Comparison of ENCODE assay signal across 8 cellular contexts in genomic region chr4:48340276-48340904, GRCh38. TPM values are rescaled to one million over a fixed set of nuclear protein-coding genes. Genes with fewer than 3 reads are reported as not detected.
DNase-seq lines count a peak whose midpoint lies in the region; ATAC-seq and TF ChIP-seq lines count a peak whose summit lies in the region.

No MANE protein-coding gene starts in this region.

- H3K36me3 Mint-ChIP-seq in activated T-cell treated with anti-CD3 and anti-CD28 coated beads, Interleukin-2, amount 50 U/mL, for 4 hours (ENCODE audit: insufficient read depth): peaks cover 2% of the 10 kb centered on the region
- H3K36me3 Mint-ChIP-seq in activated CD4-positive, alpha-beta T cell treated with anti-CD3 and anti-CD28 coated beads, Interleukin-2, amount 10 ng/mL, durations not matched to agents 7 days and 5 days (ENCODE audit: low read depth): peaks cover 4% of the 10 kb centered on the region
- no peaks in the 10 kb centered on the region for H3K36me3 Mint-ChIP-seq in neural crest cell (ENCODE audit: low read depth)

- no peak for TF ChIP-seq CTCF in HL-60 (IDR thresholded peaks at IDR 0.05; ENCODE audit: insufficient read depth, low read length)
- TF ChIP-seq CTCF in fibroblast of mammary gland (conservative IDR thresholded peaks at IDR 0.05; ENCODE audit: control insufficient read depth, insufficient read depth, low read depth, low read length): no peak
- TF ChIP-seq CTCF in neural crest cell (conservative IDR thresholded peaks at IDR 0.05): no peak

- POLR2A ChIA-PET in activated CD4-positive, alpha-beta T cell treated with anti-CD3 and anti-CD28 coated beads, Interleukin-2, amount 10 ng/mL, durations not matched to agents 7 days and 5 days (lab: Charles Lee): no interaction called here

- peak; percentile 2 for ATAC-seq in activated T-cell treated with anti-CD3 and anti-CD28 coated beads, Interleukin-2, amount 50 U/mL, for 4 hours

- peak overlapping the region; percentile 94 for H3K27ac ChIP-seq in HL-60 (replicated peaks)

- peak overlapping the region; percentile 96 for H3K27ac Mint-ChIP-seq in activated CD4-positive, alpha-beta T cell treated with anti-CD3 and anti-CD28 coated beads, Interleukin-2, amount 10 ng/mL, durations not matched to agents 7 days and 5 days
- H3K27ac Mint-ChIP-seq in neural crest cell (ENCODE audit: unreplicated experiment): peak overlapping the region; percentile 99

- DNase-seq in activated T-cell treated with anti-CD3 and anti-CD28 coated beads, Interleukin-2, amount 50 U/mL, for 4 hours: peak; percentile 25
- no peak for DNase-seq in activated T-cell treated with anti-CD3 and anti-CD28 coated beads, Interleukin-2, amount 50 U/mL, for 48 hours
- DNase-seq in HL-60 (ENCODE audit: low read depth in 1 of 2, low spot score in 1 of 2): peak; percentile 32 to 53
- DNase-seq in activated CD4-positive, alpha-beta T cell treated with anti-CD3 and anti-CD28 coated beads, Interleukin-2, amount 10 ng/mL, durations not matched to agents 7 days and 5 days: peak; percentile 26
- DNase-seq in fibroblast of mammary gland (ENCODE audit: low read depth): peak; percentile 80
- DNase-seq in neural crest cell (ENCODE audit: low read depth, low spot score): no peak
- DNase-seq in GDM1 (lab: John Stamatoyannopoulos, UW): no peak
- no peak for DNase-seq in mesenteric fat pad (ENCODE audit: low spot score)

- CTCF ChIA-PET in activated CD4-positive, alpha-beta T cell treated with anti-CD3 and anti-CD28 coated beads, Interleukin-2, amount 10 ng/mL, durations not matched to agents 7 days and 5 days (lab: Charles Lee): interaction anchor here (1.4 kb wide), 1 partner anchor 212 kb away, joined by 4 read pairs; no protein-coding TSS in a partner anchor

- H3K27me3 ChIP-seq in HL-60 (ENCODE audit: insufficient read depth, poor library complexity, severe bottlenecking): no peaks in the 10 kb centered on the region

- H3K4me3 ChIP-seq in HL-60 (replicated peaks; ENCODE audit: insufficient read depth, low read length) (peak overlapping the region; percentile 33), fibroblast of mammary gland (ENCODE audit: control insufficient read depth, low read depth, low read length) (peak overlapping the region; percentile 69)

- peak overlapping the region; percentile 99 for H3K4me3 Mint-ChIP-seq in activated T-cell treated with anti-CD3 and anti-CD28 coated beads, Interleukin-2, amount 50 U/mL, for 4 hours
- H3K4me3 Mint-ChIP-seq in activated CD4-positive, alpha-beta T cell treated with anti-CD3 and anti-CD28 coated beads, Interleukin-2, amount 10 ng/mL, durations not matched to agents 7 days and 5 days: peak overlapping the region; percentile 98
- peak overlapping the region; percentile 96 for H3K4me3 Mint-ChIP-seq in neural crest cell

- H3K9me3 Mint-ChIP-seq in activated T-cell treated with anti-CD3 and anti-CD28 coated beads, Interleukin-2, amount 50 U/mL, for 4 hours: no peaks in the 10 kb centered on the region
- H3K9me3 Mint-ChIP-seq in activated CD4-positive, alpha-beta T cell treated with anti-CD3 and anti-CD28 coated beads, Interleukin-2, amount 10 ng/mL, durations not matched to agents 7 days and 5 days: no peaks in the 10 kb centered on the region
- H3K9me3 Mint-ChIP-seq in neural crest cell: no peaks in the 10 kb centered on the region

- H3K4me1 Mint-ChIP-seq in activated T-cell treated with anti-CD3 and anti-CD28 coated beads, Interleukin-2, amount 50 U/mL, for 4 hours (ENCODE audit: low read depth): peaks cover 51% of the 10 kb centered on the region
- peaks cover 48% of the 10 kb centered on the region for H3K4me1 Mint-ChIP-seq in activated CD4-positive, alpha-beta T cell treated with anti-CD3 and anti-CD28 coated beads, Interleukin-2, amount 10 ng/mL, durations not matched to agents 7 days and 5 days
- peaks cover 43% of the 10 kb centered on the region for H3K4me1 Mint-ChIP-seq in neural crest cell

- no peaks in the 10 kb centered on the region for H3K27me3 Mint-ChIP-seq in activated T-cell treated with anti-CD3 and anti-CD28 coated beads, Interleukin-2, amount 50 U/mL, for 4 hours (ENCODE audit: low read depth)
- no peaks in the 10 kb centered on the region for H3K27me3 Mint-ChIP-seq in activated CD4-positive, alpha-beta T cell treated with anti-CD3 and anti-CD28 coated beads, Interleukin-2, amount 10 ng/mL, durations not matched to agents 7 days and 5 days
- no peaks in the 10 kb centered on the region for H3K27me3 Mint-ChIP-seq in neural crest cell (ENCODE audit: low read depth)

RNA-seq across cellular contexts. Expression of gene SLAIN2, which starts 0.9 kb away (rescaled TPM):
- total RNA-seq in activated T-cell treated with anti-CD3 and anti-CD28 coated beads, Interleukin-2, amount 50 U/mL, for 4 hours: 10 to 100 TPM; 66.3 to 75.4 (median 72.0) TPM
- 10 to 100 TPM; 58.8 to 96.5 TPM for total RNA-seq in activated CD4-positive, alpha-beta T cell treated with anti-CD3 and anti-CD28 coated beads, Interleukin-2, amount 10 ng/mL, durations not matched to agents 7 days and 5 days
- 47.6 and 49.4 TPM in 2 replicates for total RNA-seq in neural crest cell
- total RNA-seq in mesenteric fat pad: 116 TPM

Comparison
In these comparisons a context has a peak if more than half of its experiments do, and no peak if none do; other contexts are left out.
1. DNase-seq: peak in activated T-cell treated with anti-CD3 and anti-CD28 coated beads, Interleukin-2, amount 50 U/mL, for 4 hours (single experiment), HL-60 (2 of 2), activated CD4-positive, alpha-beta T cell treated with anti-CD3 and anti-CD28 coated beads, Interleukin-2, amount 10 ng/mL, durations not matched to agents 7 days and 5 days (single experiment) and fibroblast of mammary gland (single experiment); none in activated T-cell treated with anti-CD3 and anti-CD28 coated beads, Interleukin-2, amount 50 U/mL, for 48 hours (0 of 2), neural crest cell (single experiment), GDM1 (single experiment) and mesenteric fat pad (single experiment).
2. Peak in every context shown above with its lines, with median percentiles within 50 percentile points of each other: H3K4me3 Mint-ChIP-seq.